In genomic region chr19:24086974-24087595, GRCh38 we compare ENCODE assay signal across 8 cellular contexts.
DNase-seq lines count a peak whose midpoint lies in the region; ATAC-seq and TF ChIP-seq lines count a peak whose summit lies in the region.

Gene ZNF254, plus strand, starts transcription at chr19:24087187. Its CDS starts 121 bp downstream, at chr19:24087308.

- DNase-seq in NCI-H2029 treated with DMSO at 0.1 percent for 48 hours (lab: John Stamatoyannopoulos, UW) (peak; percentile 93), cerebellar cortex (ENCODE audit: low spot score) (peak; percentile 95), islet precursor cell (peak; percentile 98), NCI-H345 treated with DMSO at 0.1 percent for 48 hours (lab: John Stamatoyannopoulos, UW; ENCODE audit: unreplicated experiment) (no peak)
- DNase-seq in stimulated activated CD4-positive, alpha-beta T cell treated with anti-CD3 and anti-CD28 coated beads, Interleukin-12 subunit alpha, Interleukin-12 subunit beta, amount 100 ng/mL, for 4 hours: peak; percentile 57

- ATAC-seq in HG02678 (IDR thresholded peaks at IDR 0.05; ENCODE audit: unreplicated experiment): peak; percentile 99
- ATAC-seq in activated CD4-positive, CD25-positive, alpha-beta regulatory T cell treated with anti-CD3 and anti-CD28 coated beads, Interleukin-2, amount 50 U/mL, for 24 hours: peak; percentile 100

- TF ChIP-seq POLR2A in GM10847 (IDR thresholded peaks at IDR 0.05; ENCODE audit: extremely low read depth, insufficient read length): peak; percentile 65
